ENCODE assay signal across 8 cellular contexts in the genomic region with DNA sequence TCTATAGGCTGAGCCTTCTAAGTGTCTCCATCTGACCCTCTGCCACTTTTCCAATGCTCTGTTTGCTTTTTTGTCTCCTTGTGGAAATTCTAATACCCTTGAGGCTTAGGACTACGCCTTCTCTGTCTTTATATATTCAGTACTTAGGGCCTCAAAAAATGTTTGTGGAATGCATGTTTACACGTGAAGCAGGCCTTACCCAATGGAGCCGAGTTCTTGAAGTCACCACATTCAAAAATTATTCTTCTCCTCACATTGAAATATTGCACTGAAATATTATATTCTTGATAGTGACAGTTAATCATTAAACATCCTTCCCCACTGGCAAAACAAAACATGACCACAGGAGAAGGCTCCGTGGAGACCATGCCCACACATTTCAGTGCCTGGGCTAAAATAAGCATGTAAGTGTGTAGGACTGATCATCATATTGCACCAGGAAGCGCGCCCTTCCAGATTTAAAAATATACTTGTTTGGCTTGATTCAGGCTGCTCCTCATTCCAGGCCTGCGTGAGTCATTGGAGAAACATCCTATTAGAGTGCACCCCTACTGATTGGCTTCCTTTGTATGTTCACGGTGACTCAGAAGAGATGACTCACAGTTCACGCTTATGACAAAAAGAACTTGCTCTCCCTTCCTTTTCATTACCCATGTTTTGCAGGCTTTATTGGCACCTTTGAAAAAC.
DNase-seq lines count a peak whose midpoint lies in the region; ATAC-seq and TF ChIP-seq lines count a peak whose summit lies in the region.

No MANE protein-coding gene starts in this region.

- H3K27me3 ChIP-seq in adipocyte (replicated peaks; ENCODE audit: control insufficient read depth, insufficient read depth, low read length) (no peaks in the 10 kb centered on the region), heart left ventricle (no peaks in the 10 kb centered on the region)

- TF ChIP-seq CTCF in heart left ventricle (IDR thresholded peaks at IDR 0.05) = no peak

- 21 to 25% (median 22%) methylated on average over 9 of the region's 9 CpGs for WGBS in heart left ventricle, 4 donors

- H3K36me3 ChIP-seq in adipocyte (ENCODE audit: control insufficient read depth, insufficient read depth, low read length, severe bottlenecking) = no peaks in the 10 kb centered on the region
- no peaks in the 10 kb centered on the region for H3K36me3 ChIP-seq in heart left ventricle

- no peak for TF ChIP-seq POLR2A in heart left ventricle (IDR thresholded peaks at IDR 0.05)

- peak overlapping the region; percentile 31 for H3K9ac ChIP-seq in adipocyte (ENCODE audit: low read length)

- intact Hi-C loops in heart left ventricle (cut with DNase I) = loop anchor here in 1 of 10 donors (5.0 kb wide), 2 partner anchors 166 to 381 kb away; no protein-coding TSS in a partner anchor

- no peaks in the 10 kb centered on the region for H3K9me3 ChIP-seq in adipocyte (ENCODE audit: control insufficient read depth, low read length)
- H3K9me3 ChIP-seq in heart left ventricle = no peaks in the 10 kb centered on the region

- H3K27ac ChIP-seq in heart left ventricle = peak overlapping the region; percentile 18 to 82 (median 72)

- H3K4me3 ChIP-seq in adipocyte (ENCODE audit: low read length) (no peak overlapping the region), heart left ventricle (no peak overlapping the region)

- ATAC-seq in heart left ventricle (peak; percentile 99 to 100 (median 100)), HG03439 (IDR thresholded peaks at IDR 0.05; ENCODE audit: unreplicated experiment) (no peak)

- DNase-seq in NCI-H2029 (lab: John Stamatoyannopoulos, UW) (peak; percentile 60), NCI-H2029 treated with DMSO at 0.1 percent for 48 hours (lab: John Stamatoyannopoulos, UW) (no peak), NOMO-1 treated with dmso at 0.1 percent for 144 hours (lab: John Stamatoyannopoulos, UW; ENCODE audit: unreplicated experiment) (peak; percentile 66), adipocyte (ENCODE audit: low read depth) (peak; percentile 99), heart left ventricle (peak in 4 of 5 donors; percentile 73 to 86 (median 81)), pulmonary artery endothelial cell (ENCODE audit: low read depth, low spot score) (peak; percentile 99), NCI-H526 (lab: John Stamatoyannopoulos, UW) (no peak)

- H3K4me1 ChIP-seq in adipocyte (ENCODE audit: control insufficient read depth, insufficient read depth, low read length) (peaks cover 22% of the 10 kb centered on the region), heart left ventricle (peaks cover 8 to 32% (median 18%) of the 10 kb centered on the region in 12 donors)

Comparison
In these comparisons a context has a peak if more than half of its experiments do, and no peak if none do; other contexts are left out.
1. DNase-seq: peak in NCI-H2029 (single experiment), NOMO-1 treated with dmso at 0.1 percent for 144 hours (single experiment), adipocyte (single experiment), heart left ventricle (4 of 5) and pulmonary artery endothelial cell (single experiment); none in NCI-H2029 treated with DMSO at 0.1 percent for 48 hours (single experiment) and NCI-H526 (0 of 2).